Comparison of ENCODE assay signal across 9 cellular contexts in the genomic region with DNA sequence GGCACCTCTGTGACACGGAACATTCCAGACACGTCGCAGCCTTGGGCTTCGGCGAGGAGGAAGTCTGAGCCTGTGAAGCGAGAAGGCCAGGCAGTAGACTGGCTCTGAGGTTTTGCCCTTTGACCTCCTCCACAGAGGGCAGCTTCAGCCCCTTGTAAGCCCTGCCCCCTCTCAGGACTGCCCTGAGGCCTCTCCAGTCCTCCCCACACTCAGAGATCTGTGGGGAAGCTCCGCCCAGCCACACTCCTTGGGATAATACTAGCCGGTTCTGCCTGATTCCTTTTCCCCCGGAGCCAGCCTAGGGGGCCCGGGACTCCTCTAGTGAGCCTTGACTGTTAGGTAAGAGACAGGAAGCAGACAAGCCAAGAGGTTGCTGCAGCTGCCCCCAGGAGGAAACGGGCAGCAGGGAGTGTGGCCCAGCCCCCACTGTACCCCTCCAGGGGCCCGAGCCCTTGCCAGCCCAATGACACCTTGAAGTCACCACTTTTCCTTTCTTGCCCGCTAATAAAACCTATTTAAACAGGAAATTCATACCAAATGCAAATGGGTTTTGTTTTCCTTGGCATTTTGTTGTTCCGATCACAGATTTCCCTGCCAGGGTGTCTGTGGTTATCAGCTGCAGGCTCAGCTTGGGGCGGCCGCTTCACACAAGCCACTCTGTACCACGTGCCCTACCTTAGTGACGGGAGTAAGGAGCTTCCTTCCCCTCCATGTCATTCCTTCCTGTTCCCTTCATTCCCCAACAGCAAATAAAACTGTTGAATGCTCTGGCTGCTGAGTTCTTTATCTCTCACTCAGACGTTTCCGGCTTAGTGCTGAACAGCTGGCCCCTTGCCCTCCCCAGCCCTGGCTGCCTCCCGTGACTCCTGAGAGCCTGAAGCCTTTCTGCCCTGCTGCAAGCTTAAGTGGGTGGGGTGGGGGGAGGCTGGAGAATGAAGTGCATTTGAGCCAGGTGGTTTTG.
DNase-seq lines count a peak whose midpoint lies in the region; ATAC-seq and TF ChIP-seq lines count a peak whose summit lies in the region.
"Had no signal": no experiment of that assay in that cellular context is flagged by ENCODE, and none has a peak within 500 bp of the region (broad histone marks: within the 10 kb centered on the region; RNA-seq: fewer than 3 reads in every experiment).

No MANE protein-coding gene starts in this region.

- H3K36me3 ChIP-seq in adipocyte (ENCODE audit: control insufficient read depth, insufficient read depth, low read length, severe bottlenecking) (peaks cover 28% of the 10 kb centered on the region), heart right ventricle (peaks cover 0 to 9% (median 0%) of the 10 kb centered on the region in 9 donors), prostate gland (no peaks in the 10 kb centered on the region)

- intact Hi-C loops in heart right ventricle (cut with DNase I), result loop anchor here in 3 of 10 donors (5.0 to 10.0 kb wide), 3 partner anchors 95 to 128 kb away; a partner anchor contains a TSS
- intact Hi-C loops in prostate gland (cut with DNase I), result no loop called here

- TF ChIP-seq CTCF in heart right ventricle (IDR thresholded peaks at IDR 0.05) (no peak), prostate gland (IDR thresholded peaks at IDR 0.05) (no peak)

- no peaks in the 10 kb centered on the region for H3K9me3 ChIP-seq in adipocyte (ENCODE audit: control insufficient read depth, low read length)
- H3K9me3 ChIP-seq in heart right ventricle, result no peaks in the 10 kb centered on the region
- no peaks in the 10 kb centered on the region for H3K9me3 ChIP-seq in prostate gland

- peak overlapping the region; percentile 78 for H3K9ac ChIP-seq in adipocyte (ENCODE audit: low read length)
- H3K9ac ChIP-seq: KMS-11 had no signal

- TF ChIP-seq POLR2A in GM18505 (IDR thresholded peaks at IDR 0.05; ENCODE audit: borderline replicate concordance, extremely low read depth, insufficient read depth, insufficient read length), result peak; percentile 33
- no peak for TF ChIP-seq POLR2A in prostate gland (IDR thresholded peaks at IDR 0.05)

- 13 to 20% methylated on average over 21 of the region's 21 CpGs for WGBS in heart right ventricle, 2 donors
- 19% methylated on average over 21 of the region's 21 CpGs for WGBS in prostate gland

- ATAC-seq in GM18505 (IDR thresholded peaks at IDR 0.05; ENCODE audit: unreplicated experiment) (no peak), HG03066 (IDR thresholded peaks at IDR 0.05; ENCODE audit: low read depth, unreplicated experiment) (peak; percentile 64), heart right ventricle (peak; percentile 80 to 89 (median 85)), GM21576 (IDR thresholded peaks at IDR 0.05; ENCODE audit: unreplicated experiment) (no peak)

- H3K27me3 ChIP-seq in adipocyte (replicated peaks; ENCODE audit: control insufficient read depth, insufficient read depth, low read length) (no peaks in the 10 kb centered on the region), heart right ventricle (no peaks in the 10 kb centered on the region), prostate gland (replicated peaks; ENCODE audit: insufficient read depth) (no peaks in the 10 kb centered on the region)

- peak overlapping the region; percentile 8 to 86 (median 66) for H3K27ac ChIP-seq in heart right ventricle
- H3K27ac ChIP-seq in prostate gland, result peak overlapping the region; percentile 51 to 72
- H3K27ac ChIP-seq: KMS-11 had no signal

- DNase-seq in Ammon's horn (ENCODE audit: low spot score) (peak; percentile 56), NCI-H226 (peak; percentile 85), adipocyte (ENCODE audit: low read depth) (peak; percentile 65), heart right ventricle (peak; percentile 80 to 81), prostate gland (ENCODE audit: low spot score) (peak; percentile 69)

- peak overlapping the region; percentile 65 for H3K4me3 ChIP-seq in adipocyte (ENCODE audit: low read length)
- H3K4me3 ChIP-seq in heart right ventricle, result peak overlapping the region in 9 of 10 donors; percentile 1 to 39 (median 32)
- peak overlapping the region in 1 of 2 donors; percentile 7 for H3K4me3 ChIP-seq in prostate gland

- H3K4me1 ChIP-seq in adipocyte (ENCODE audit: control insufficient read depth, insufficient read depth, low read length) (peaks cover 45% of the 10 kb centered on the region), heart right ventricle (peaks cover 10 to 38% (median 26%) of the 10 kb centered on the region in 9 donors), prostate gland (replicated peaks) (peaks cover 8% of the 10 kb centered on the region)

Comparison
In these comparisons a context has a peak if more than half of its experiments do, and no peak if none do; other contexts are left out.
1. ATAC-seq: peak in HG03066 (single experiment) and heart right ventricle (8 of 8); none in GM18505 (single experiment) and GM21576 (single experiment).
2. Peak in every context shown above with its lines, with median percentiles within 50 percentile points of each other: DNase-seq.